In the genomic region with DNA sequence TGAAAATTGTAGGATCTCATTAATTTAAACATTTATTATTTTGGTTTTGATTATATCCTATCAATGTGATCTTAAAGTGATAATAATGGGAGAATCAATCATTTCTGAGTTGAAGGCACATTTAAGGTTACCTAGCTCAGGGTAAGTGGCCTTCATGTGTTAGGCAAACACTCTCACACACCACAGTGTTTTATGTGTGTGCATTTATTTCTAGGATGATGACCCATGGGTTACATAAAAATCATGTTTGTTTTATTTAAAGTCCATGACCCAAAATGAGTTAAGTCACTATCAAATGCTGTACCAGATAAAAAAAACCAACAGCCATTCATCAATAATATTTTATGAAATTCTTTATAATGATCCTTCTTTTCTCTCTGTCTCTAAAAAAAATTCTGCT, we compare ENCODE assay signal across 27 cellular contexts.
"Had no signal": no experiment of that assay in that cellular context is flagged by ENCODE, and none has a peak within 500 bp of the region (broad histone marks: within the 10 kb centered on the region; RNA-seq: fewer than 3 reads in every experiment).

No MANE protein-coding gene starts in this region.

- H3K27me3 ChIP-seq: adrenal gland, body of pancreas, Peyer's patch had no signal

- DNase-seq: activated CD4-positive, alpha-beta memory T cell treated with anti-CD3 and anti-CD28 coated beads for 36 hours; activated CD4-positive, alpha-beta T cell treated with anti-CD3 and anti-CD28 coated beads, Interleukin-2, amount 10 ng/mL, durations not matched to agents 7 days and 5 days; activated CD4-positive, CD25-positive, alpha-beta regulatory T cell; activated CD8-positive, alpha-beta memory T cell treated with anti-CD3 and anti-CD28 coated beads for 24 hours; activated gamma-delta T cell treated with Interleukin-2 at 50 U/mL for 16 hours; activated naive CD4-positive, alpha-beta T cell treated with anti-CD3 and anti-CD28 coated beads, Interleukin-2, amount 50 U/mL, for 16 hours; activated naive CD8-positive, alpha-beta T cell treated with anti-CD3 and anti-CD28 coated beads, Interleukin-2, amount 10 ng/mL, durations not matched to agents 7 days and 5 days; activated T-cell treated with anti-CD3 and anti-CD28 coated beads, Interleukin-2, amount 50 U/mL, for 72 hours; adrenal gland; anterior cingulate cortex; body of pancreas; central memory CD4-positive, alpha-beta T cell; NCI-H1105 treated with DMSO at 0.1 percent for 48 hours; NCI-H1436 treated with DMSO at 0.1 percent for 48 hours; NCI-H187; NCI-H2171; NCI-H2227 treated with DMSO at 0.1 percent for 48 hours; NCI-H446 treated with DMSO at 0.1 percent for 48 hours; NCI-H524 treated with DMSO at 0.1 percent for 48 hours; Peyer's patch; SHP77; T-cell; T-helper 2 cell had no signal

- FAIRE-seq: bronchial epithelial cell, HepG2, TTC549 had no signal

- H3K9ac ChIP-seq: KMS-11 had no signal

- ATAC-seq: activated T-cell treated with anti-CD3 and anti-CD28 coated beads, Interleukin-2, amount 50 U/mL, for 72 hours; HepG2; T-cell had no signal

- H3K9me3 ChIP-seq: adrenal gland, body of pancreas, Peyer's patch had no signal

- H3K27ac ChIP-seq: adrenal gland, KMS-11, Peyer's patch had no signal

- H3K4me3 ChIP-seq: adrenal gland, body of pancreas, Peyer's patch had no signal

- H3K36me3 ChIP-seq: adrenal gland, Peyer's patch had no signal
